ENCODE assay signal across 20 cellular contexts in the genomic region with DNA sequence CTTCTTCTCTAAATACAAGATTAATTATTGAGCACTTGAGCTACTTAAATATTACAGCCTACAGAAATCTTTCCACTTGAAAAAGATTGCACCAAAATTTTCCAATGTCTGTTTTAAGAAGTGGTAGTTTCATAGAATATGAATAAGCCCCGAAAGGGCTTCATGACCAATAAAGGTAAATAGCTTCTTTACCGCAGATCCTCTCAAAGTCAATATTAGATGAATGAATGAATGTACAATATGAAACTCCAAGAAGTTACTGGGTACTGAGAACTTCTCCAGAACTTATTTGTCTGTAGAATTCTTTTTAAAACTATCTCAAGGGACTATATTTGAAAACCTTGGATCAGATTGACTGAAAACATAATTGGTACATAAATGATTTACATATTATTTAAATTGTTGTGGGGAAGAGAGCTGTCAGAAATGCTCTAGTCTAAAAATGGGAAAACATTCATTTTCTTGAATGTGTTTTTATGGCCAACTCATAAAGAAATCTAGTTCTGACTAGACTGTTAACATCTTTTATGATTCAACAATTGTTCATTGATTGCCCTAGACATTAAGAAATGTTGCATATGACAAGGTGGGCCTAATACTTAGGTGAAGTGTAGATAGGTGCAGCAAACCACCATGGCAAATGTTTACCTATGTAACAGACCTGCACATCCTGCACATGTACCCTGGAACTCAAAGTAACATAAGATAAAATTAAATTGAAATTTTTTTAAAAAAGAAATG.
A peak's percentile ranks its signal among the peaks of the same experiment; 100 is the strongest.
DNase-seq lines count a peak whose midpoint lies in the region; ATAC-seq, FAIRE-seq and TF ChIP-seq lines count a peak whose summit lies in the region.
"Had no signal": no experiment of that assay in that cellular context is flagged by ENCODE, and none has a peak within 500 bp of the region (broad histone marks: within the 10 kb centered on the region; RNA-seq: fewer than 3 reads in every experiment).

No MANE protein-coding gene starts in this region.

- POLR2A ChIA-PET in GM12878 (lab: Charles Lee), result no interaction called here

- RAD21 ChIA-PET in GM12878 (lab: Charles Lee; ENCODE audit: unreplicated experiment), result interaction anchor here (1.2 kb wide), 1 partner anchor 98 kb away, joined by 3 read pairs; no protein-coding TSS in a partner anchor

- no peak for TF ChIP-seq RAD21 in GM12878 (IDR thresholded peaks at IDR 0.05; ENCODE audit: insufficient read depth, low read depth, low read length)

- no peaks in the 10 kb centered on the region for H3K4me1 ChIP-seq in GM12878 (ENCODE audit: control insufficient read depth, insufficient read depth, low read length)
- H3K4me1 ChIP-seq: BLaER1 treated with 17β-estradiol and CSF1 and Interleukin-3, amounts not matched to agents 10 nM and 100 nM; Caco-2 had no signal

- H3K79me2 ChIP-seq in GM12878 (ENCODE audit: control insufficient read depth, insufficient read depth, low read length), result no peaks in the 10 kb centered on the region

- no TSS peak for BruUV-seq in GM12878 (replicated peaks; lab: Mats Ljungman, UMichigan)

- no peak overlapping the region for H3K27ac ChIP-seq in GM12878 (ENCODE audit: control insufficient read depth, insufficient read depth)
- H3K27ac ChIP-seq: 22Rv1; A549; BLaER1 treated with 17β-estradiol and CSF1 and Interleukin-3, amounts not matched to agents 10 nM and 100 nM; C4-2B had no signal

- WGBS in GM12878 (ENCODE audit: insufficient coverage, insufficient replicate concordance, low lambda C conversion rate, missing lambda C conversion rate), result 3% methylated on average over 2 of the region's 2 CpGs

- no peak overlapping the region for H2AFZ ChIP-seq in GM12878 (ENCODE audit: control insufficient read depth, low read depth, low read length)

- no peak overlapping the region for H3K9ac ChIP-seq in GM12878 (ENCODE audit: control insufficient read depth, insufficient read depth, low read length)
- H3K9ac ChIP-seq: BLaER1 treated with 17β-estradiol and CSF1 and Interleukin-3, amounts not matched to agents 10 nM and 100 nM had no signal

- H3K27me3 ChIP-seq in GM12878 (replicated peaks in 1 of 2; ENCODE audit: control insufficient read depth in 2 of 2, insufficient read depth in 2 of 2, low read length in 1 of 2), result no peaks in the 10 kb centered on the region
- H3K27me3 ChIP-seq: BLaER1 treated with 17β-estradiol and CSF1 and Interleukin-3, amounts not matched to agents 10 nM and 100 nM had no signal

- H3K9me3 ChIP-seq in GM12878 (replicated peaks; ENCODE audit: control insufficient read depth, insufficient read depth, low read length), result no peaks in the 10 kb centered on the region
- H3K9me3 ChIP-seq: A549; BLaER1 treated with 17β-estradiol and CSF1 and Interleukin-3, amounts not matched to agents 10 nM and 100 nM; Caco-2 had no signal

- H3K4me3 ChIP-seq in GM12878, result no peak overlapping the region
- H3K4me3 ChIP-seq: A549; BLaER1 treated with 17β-estradiol and CSF1 and Interleukin-3, amounts not matched to agents 10 nM and 100 nM had no signal

- H4K20me1 ChIP-seq in GM12878 (ENCODE audit: control insufficient read depth, insufficient read depth), result no peaks in the 10 kb centered on the region
- H4K20me1 ChIP-seq: BLaER1 treated with 17β-estradiol and CSF1 and Interleukin-3, amounts not matched to agents 10 nM and 100 nM had no signal

- H3K36me3 ChIP-seq in GM12878 (ENCODE audit: control insufficient read depth in 2 of 2, insufficient read depth in 2 of 2, low read length in 1 of 2), result no peaks in the 10 kb centered on the region
- H3K36me3 ChIP-seq: BLaER1 treated with 17β-estradiol and CSF1 and Interleukin-3, amounts not matched to agents 10 nM and 100 nM had no signal

- CTCF ChIA-PET in GM12878 (lab: Yijun Ruan, JAX), result no interaction called here

- no peaks in the 10 kb centered on the region for H3K4me1 Mint-ChIP-seq in activated T-cell treated with anti-CD3 and anti-CD28 coated beads, Interleukin-2, amount 50 U/mL, for 72 hours (ENCODE audit: low read depth)
- H3K4me1 Mint-ChIP-seq in activated T-cell treated with anti-CD3 and anti-CD28 coated beads, Interleukin-2, amount 50 U/mL, for 24 hours (ENCODE audit: low read depth), result no peaks in the 10 kb centered on the region
- H3K4me1 Mint-ChIP-seq: B cell had no signal

- H3K4me2 ChIP-seq in GM12878 (ENCODE audit: control insufficient read depth, insufficient read depth), result no peak overlapping the region
- H3K4me2 ChIP-seq: A549; BLaER1 treated with 17β-estradiol and CSF1 and Interleukin-3, amounts not matched to agents 10 nM and 100 nM had no signal

- TF ChIP-seq POLR2A in GM12878 (IDR thresholded peaks at IDR 0.05; ENCODE audit: low read depth, low read length), result no peak

- FAIRE-seq in GM12878 (lab: Jason Lieb, UNC), result no peak
- FAIRE-seq: A549, D721Med, GM12892, GM18507, GM19239 had no signal

- in situ Hi-C loops in GM12878 (cut with MboI), result no loop called here

- intact Hi-C loops in GM12878 (cut with micrococcal nuclease; ENCODE audit: unreplicated experiment), result no loop called here

- TF ChIP-seq CTCF in GM12878 (IDR thresholded peaks at IDR 0.05 in 2 of 3, conservative IDR thresholded peaks at IDR 0.05 in 1 of 3; ENCODE audit: control insufficient read depth in 2 of 3, extremely low read depth in 1 of 3, insufficient read depth in 1 of 3, low read depth in 3 of 3, low read length in 3 of 3), result no peak

- H3K27ac Mint-ChIP-seq in activated T-cell treated with anti-CD3 and anti-CD28 coated beads, Interleukin-2, amount 50 U/mL, for 72 hours, result no peak overlapping the region
- H3K27ac Mint-ChIP-seq in activated T-cell treated with anti-CD3 and anti-CD28 coated beads, Interleukin-2, amount 50 U/mL, for 24 hours, result no peak overlapping the region
- H3K27ac Mint-ChIP-seq: B cell; CD4-positive, alpha-beta T cell; CD8-positive, alpha-beta T cell had no signal

- no peaks in the 10 kb centered on the region for H3K27me3 Mint-ChIP-seq in activated T-cell treated with anti-CD3 and anti-CD28 coated beads, Interleukin-2, amount 50 U/mL, for 72 hours (ENCODE audit: low read depth)
- no peaks in the 10 kb centered on the region for H3K27me3 Mint-ChIP-seq in activated T-cell treated with anti-CD3 and anti-CD28 coated beads, Interleukin-2, amount 50 U/mL, for 24 hours
- H3K27me3 Mint-ChIP-seq: B cell; CD4-positive, alpha-beta T cell had no signal

- no peak overlapping the region for H3K4me3 Mint-ChIP-seq in activated T-cell treated with anti-CD3 and anti-CD28 coated beads, Interleukin-2, amount 50 U/mL, for 72 hours
- no peak overlapping the region for H3K4me3 Mint-ChIP-seq in activated T-cell treated with anti-CD3 and anti-CD28 coated beads, Interleukin-2, amount 50 U/mL, for 24 hours
- H3K4me3 Mint-ChIP-seq: B cell; CD4-positive, alpha-beta T cell; CD8-positive, alpha-beta T cell had no signal

- no peak for TF ChIP-seq EP300 in GM12878 (IDR thresholded peaks at IDR 0.05; ENCODE audit: borderline replicate concordance in 1 of 2, control insufficient read depth in 1 of 2, low read depth in 2 of 2, low read length in 2 of 2)

- DNase-seq in activated T-cell treated with anti-CD3 and anti-CD28 coated beads, Interleukin-2, amount 50 U/mL, for 72 hours, result no peak
- DNase-seq in activated T-cell treated with anti-CD3 and anti-CD28 coated beads, Interleukin-2, amount 50 U/mL, for 24 hours, result no peak
- DNase-seq in GM12878 (ENCODE audit: low read depth, low spot score), result no peak
- DNase-seq in NCI-H1436 (lab: John Stamatoyannopoulos, UW), result no peak
- DNase-seq in T-helper 2 cell, result no peak
- DNase-seq: AML-193; Caco-2; CD4-positive, alpha-beta T cell; CD8-positive, alpha-beta T cell; DMS79 treated with DMSO at 0.1 percent for 48 hours; GF-D8 had no signal

- H3K36me3 Mint-ChIP-seq in activated T-cell treated with anti-CD3 and anti-CD28 coated beads, Interleukin-2, amount 50 U/mL, for 72 hours (ENCODE audit: insufficient read depth in 2 of 2), result no peaks in the 10 kb centered on the region
- H3K36me3 Mint-ChIP-seq in activated T-cell treated with anti-CD3 and anti-CD28 coated beads, Interleukin-2, amount 50 U/mL, for 24 hours (ENCODE audit: low read depth), result no peaks in the 10 kb centered on the region
- H3K36me3 Mint-ChIP-seq: CD8-positive, alpha-beta T cell had no signal

- no peaks in the 10 kb centered on the region for H3K9me3 Mint-ChIP-seq in activated T-cell treated with anti-CD3 and anti-CD28 coated beads, Interleukin-2, amount 50 U/mL, for 72 hours
- no peaks in the 10 kb centered on the region for H3K9me3 Mint-ChIP-seq in activated T-cell treated with anti-CD3 and anti-CD28 coated beads, Interleukin-2, amount 50 U/mL, for 24 hours
- H3K9me3 Mint-ChIP-seq: CD4-positive, alpha-beta T cell; CD8-positive, alpha-beta T cell had no signal

- SMC1A ChIA-PET in GM12878 (lab: Charles Lee; ENCODE audit: uncharacterized antibody, unreplicated experiment), result interaction anchor here (1.0 kb wide), 1 partner anchor 9 kb away, joined by 3 read pairs; no protein-coding TSS in a partner anchor

- peak; percentile 39 to 45 for ATAC-seq in activated T-cell treated with anti-CD3 and anti-CD28 coated beads, Interleukin-2, amount 50 U/mL, for 72 hours (replicated peaks in 1 of 2)
- ATAC-seq in GM12878, result no peak
- ATAC-seq: A549; CD8-positive, alpha-beta T cell had no signal

TF ChIP-seq in GM12878, 131 proteins besides CTCF, POLR2A, EP300 and RAD21:
- TF ChIP-seq JUNB (IDR thresholded peaks at IDR 0.05), result peak; percentile 71
- TF ChIP-seq, protein P1, sequence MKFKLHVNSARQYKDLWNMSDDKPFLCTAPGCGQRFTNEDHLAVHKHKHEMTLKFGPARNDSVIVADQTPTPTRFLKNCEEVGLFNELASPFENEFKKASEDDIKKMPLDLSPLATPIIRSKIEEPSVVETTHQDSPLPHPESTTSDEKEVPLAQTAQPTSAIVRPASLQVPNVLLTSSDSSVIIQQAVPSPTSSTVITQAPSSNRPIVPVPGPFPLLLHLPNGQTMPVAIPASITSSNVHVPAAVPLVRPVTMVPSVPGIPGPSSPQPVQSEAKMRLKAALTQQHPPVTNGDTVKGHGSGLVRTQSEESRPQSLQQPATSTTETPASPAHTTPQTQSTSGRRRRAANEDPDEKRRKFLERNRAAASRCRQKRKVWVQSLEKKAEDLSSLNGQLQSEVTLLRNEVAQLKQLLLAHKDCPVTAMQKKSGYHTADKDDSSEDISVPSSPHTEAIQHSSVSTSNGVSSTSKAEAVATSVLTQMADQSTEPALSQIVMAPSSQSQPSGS (IDR thresholded peaks at IDR 0.05; ENCODE audit: low read length), result no peak
TF ChIP-seq in GM12878: peak in this region for 1.
